ENCODE assay signal across 15 cellular contexts in the genomic region with DNA sequence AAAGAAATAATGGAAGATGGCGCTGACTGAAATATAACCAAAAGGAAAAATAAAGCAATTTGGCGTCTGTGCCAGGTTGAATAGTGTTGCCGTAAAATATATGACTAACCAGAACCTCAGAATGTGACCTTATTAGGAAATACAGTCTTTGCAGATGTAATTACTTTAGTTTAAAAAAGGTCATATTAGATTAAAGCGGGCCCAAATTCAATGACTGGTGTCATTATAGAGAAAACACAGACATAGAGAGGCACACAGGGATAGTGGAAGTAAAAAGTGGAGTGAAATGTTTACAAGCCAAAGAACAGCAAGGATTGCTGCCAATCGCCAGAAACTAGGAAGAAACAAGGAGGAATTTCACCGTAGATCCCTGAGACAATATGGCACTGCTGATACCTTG.
DNase-seq lines count a peak whose midpoint lies in the region; ATAC-seq and TF ChIP-seq lines count a peak whose summit lies in the region.
"Had no signal": no experiment of that assay in that cellular context is flagged by ENCODE, and none has a peak within 500 bp of the region (broad histone marks: within the 10 kb centered on the region; RNA-seq: fewer than 3 reads in every experiment).

No MANE protein-coding gene starts in this region.

- CTCF ChIA-PET in SK-N-SH (lab: Yijun Ruan, JAX): no interaction called here

- peak overlapping the region in 1 of 2 experiments; percentile 95; a peak in 2 of 4 replicates for H3K27ac ChIP-seq in SK-N-SH (ENCODE audit: low read depth in 2 of 2, low read length in 1 of 2)
- H3K27ac ChIP-seq: BLaER1 treated with 17β-estradiol and CSF1 and Interleukin-3, amounts not matched to agents 10 nM and 100 nM; C4-2B had no signal

- no peaks in the 10 kb centered on the region for H3K79me2 ChIP-seq in SK-N-SH (ENCODE audit: insufficient read depth)

- no peaks in the 10 kb centered on the region for H3K27me3 ChIP-seq in SK-N-SH (ENCODE audit: insufficient read depth)
- H3K27me3 ChIP-seq: BLaER1 treated with 17β-estradiol and CSF1 and Interleukin-3, amounts not matched to agents 10 nM and 100 nM had no signal

- no peak overlapping the region for H2AFZ ChIP-seq in SK-N-SH (ENCODE audit: low read depth)

- peak; percentile 15 for DNase-seq in RPMI7951 (ENCODE audit: low read depth)
- peak; percentile 38 for DNase-seq in SK-N-SH
- no peak for DNase-seq in activated CD4-positive, alpha-beta T cell treated with anti-CD3 and anti-CD28 coated beads for 1 hour
- DNase-seq in GOT3 (lab: John Stamatoyannopoulos, UW): no peak
- DNase-seq: 8988T; ACHN; Caco-2; Calu3; CD4-positive, alpha-beta T cell; CD8-positive, alpha-beta T cell; DMS79 treated with DMSO at 0.1 percent for 48 hours; GF-D8 had no signal

- no peak for TF ChIP-seq CTCF in SK-N-SH (IDR thresholded peaks at IDR 0.05)

- peak in 1 of 2 experiments; percentile 96; a peak in 2 of 4 replicates for TF ChIP-seq EP300 in SK-N-SH (IDR thresholded peaks at IDR 0.05; ENCODE audit: borderline replicate concordance in 1 of 2, low read depth in 1 of 2, low read length in 1 of 2)

- peak; percentile 36 for TF ChIP-seq RAD21 in SK-N-SH (IDR thresholded peaks at IDR 0.05; ENCODE audit: low read length)

- no peak overlapping the region for H3K4me2 ChIP-seq in SK-N-SH
- H3K4me2 ChIP-seq: BLaER1 treated with 17β-estradiol and CSF1 and Interleukin-3, amounts not matched to agents 10 nM and 100 nM had no signal

- H3K9me2 ChIP-seq in SK-N-SH: no peaks in the 10 kb centered on the region

- POLR2A ChIA-PET in SK-N-SH (lab: Yijun Ruan, JAX): no interaction called here

- H3K9ac ChIP-seq in SK-N-SH: no peak overlapping the region
- H3K9ac ChIP-seq: BLaER1 treated with 17β-estradiol and CSF1 and Interleukin-3, amounts not matched to agents 10 nM and 100 nM had no signal

- no peak for ATAC-seq in GM19463 (IDR thresholded peaks at IDR 0.05; ENCODE audit: unreplicated experiment)
- ATAC-seq: CD8-positive, alpha-beta T cell had no signal

- no peaks in the 10 kb centered on the region for H4K20me1 ChIP-seq in SK-N-SH (ENCODE audit: insufficient read depth)
- H4K20me1 ChIP-seq: BLaER1 treated with 17β-estradiol and CSF1 and Interleukin-3, amounts not matched to agents 10 nM and 100 nM had no signal

- H3K4me1 ChIP-seq in SK-N-SH (ENCODE audit: control insufficient read depth in 1 of 2, insufficient read depth in 2 of 2, low read depth in 1 of 2, low read length in 1 of 2): peaks cover 0 to 11% of the 10 kb centered on the region in 2 experiments; a peak in 2 of 4 replicates
- H3K4me1 ChIP-seq: BLaER1 treated with 17β-estradiol and CSF1 and Interleukin-3, amounts not matched to agents 10 nM and 100 nM; Caco-2 had no signal

- WGBS in SK-N-SH (ENCODE audit: low lambda C conversion rate): 8% methylated on average over 6 of the region's 6 CpGs

- no peaks in the 10 kb centered on the region for H3K9me3 ChIP-seq in SK-N-SH
- H3K9me3 ChIP-seq: BLaER1 treated with 17β-estradiol and CSF1 and Interleukin-3, amounts not matched to agents 10 nM and 100 nM; Caco-2 had no signal

- H3F3A ChIP-seq in SK-N-SH (replicated peaks; ENCODE audit: insufficient read depth): no peaks in the 10 kb centered on the region

- no peaks in the 10 kb centered on the region for H3K36me3 ChIP-seq in SK-N-SH (replicated peaks in 1 of 2; ENCODE audit: control insufficient read depth in 1 of 2, insufficient read depth in 2 of 2, low read length in 1 of 2)
- H3K36me3 ChIP-seq: BLaER1 treated with 17β-estradiol and CSF1 and Interleukin-3, amounts not matched to agents 10 nM and 100 nM had no signal

- H3K4me3 ChIP-seq in SK-N-SH (ENCODE audit: low read depth in 2 of 2, low read length in 1 of 2): no peak overlapping the region; a peak in 1 of 4 replicates
- H3K4me3 ChIP-seq: BLaER1 treated with 17β-estradiol and CSF1 and Interleukin-3, amounts not matched to agents 10 nM and 100 nM had no signal

TF ChIP-seq in SK-N-SH, 30 proteins besides CTCF, POLR2A, EP300 and RAD21:
- TF ChIP-seq FOSL2 (IDR thresholded peaks at IDR 0.05; ENCODE audit: borderline replicate concordance, low read depth) (no peak), MXI1 (IDR thresholded peaks at IDR 0.05; ENCODE audit: low read depth, low read length) (peak; percentile 47; the same call in 1 of the 2 replicates), SIN3A (IDR thresholded peaks at IDR 0.05; ENCODE audit: borderline replicate concordance, low read depth, low read length) (no peak), CHD2 (IDR thresholded peaks at IDR 0.05; ENCODE audit: low read length, partially characterized antibody) (no peak), YY1 (IDR thresholded peaks at IDR 0.05; ENCODE audit: low read depth) (no peak), EZH2phosphoT487 (IDR thresholded peaks at IDR 0.05; ENCODE audit: borderline replicate concordance, low read depth) (no peak), RXRA (IDR thresholded peaks at IDR 0.05; ENCODE audit: borderline replicate concordance, low read depth) (no peak), JUND (IDR thresholded peaks at IDR 0.05) (no peak), NFIC (IDR thresholded peaks at IDR 0.05; ENCODE audit: borderline replicate concordance) (no peak), SMC3 (IDR thresholded peaks at IDR 0.05; ENCODE audit: low read depth, low read length) (no peak), GATA2 (CRISPR knock-in tag; IDR thresholded peaks at IDR 0.05) (peak; percentile 65), TCF12 (IDR thresholded peaks at IDR 0.05) (peak; percentile 9; the same call in 1 of the 2 replicates), RCOR1 (IDR thresholded peaks at IDR 0.05; ENCODE audit: low read length) (peak; percentile 70; the same call in 1 of the 2 replicates), FOXJ3 (CRISPR knock-in tag; IDR thresholded peaks at IDR 0.05) (peak; percentile 74), RFX5 (IDR thresholded peaks at IDR 0.05; ENCODE audit: low read length) (peak; percentile 37; the same call in 1 of the 2 replicates), ELF1 (IDR thresholded peaks at IDR 0.05) (no peak)
- TF ChIP-seq, protein P1, sequence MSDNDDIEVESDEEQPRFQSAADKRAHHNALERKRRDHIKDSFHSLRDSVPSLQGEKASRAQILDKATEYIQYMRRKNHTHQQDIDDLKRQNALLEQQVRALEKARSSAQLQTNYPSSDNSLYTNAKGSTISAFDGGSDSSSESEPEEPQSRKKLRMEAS (IDR thresholded peaks at IDR 0.05; ENCODE audit: low read depth): no peak
- TF ChIP-seq, protein P2, sequence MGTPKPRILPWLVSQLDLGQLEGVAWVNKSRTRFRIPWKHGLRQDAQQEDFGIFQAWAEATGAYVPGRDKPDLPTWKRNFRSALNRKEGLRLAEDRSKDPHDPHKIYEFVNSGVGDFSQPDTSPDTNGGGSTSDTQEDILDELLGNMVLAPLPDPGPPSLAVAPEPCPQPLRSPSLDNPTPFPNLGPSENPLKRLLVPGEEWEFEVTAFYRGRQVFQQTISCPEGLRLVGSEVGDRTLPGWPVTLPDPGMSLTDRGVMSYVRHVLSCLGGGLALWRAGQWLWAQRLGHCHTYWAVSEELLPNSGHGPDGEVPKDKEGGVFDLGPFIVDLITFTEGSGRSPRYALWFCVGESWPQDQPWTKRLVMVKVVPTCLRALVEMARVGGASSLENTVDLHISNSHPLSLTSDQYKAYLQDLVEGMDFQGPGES (IDR thresholded peaks at IDR 0.05; ENCODE audit: low read depth, low read length): no peak
- TF ChIP-seq, protein P3, sequence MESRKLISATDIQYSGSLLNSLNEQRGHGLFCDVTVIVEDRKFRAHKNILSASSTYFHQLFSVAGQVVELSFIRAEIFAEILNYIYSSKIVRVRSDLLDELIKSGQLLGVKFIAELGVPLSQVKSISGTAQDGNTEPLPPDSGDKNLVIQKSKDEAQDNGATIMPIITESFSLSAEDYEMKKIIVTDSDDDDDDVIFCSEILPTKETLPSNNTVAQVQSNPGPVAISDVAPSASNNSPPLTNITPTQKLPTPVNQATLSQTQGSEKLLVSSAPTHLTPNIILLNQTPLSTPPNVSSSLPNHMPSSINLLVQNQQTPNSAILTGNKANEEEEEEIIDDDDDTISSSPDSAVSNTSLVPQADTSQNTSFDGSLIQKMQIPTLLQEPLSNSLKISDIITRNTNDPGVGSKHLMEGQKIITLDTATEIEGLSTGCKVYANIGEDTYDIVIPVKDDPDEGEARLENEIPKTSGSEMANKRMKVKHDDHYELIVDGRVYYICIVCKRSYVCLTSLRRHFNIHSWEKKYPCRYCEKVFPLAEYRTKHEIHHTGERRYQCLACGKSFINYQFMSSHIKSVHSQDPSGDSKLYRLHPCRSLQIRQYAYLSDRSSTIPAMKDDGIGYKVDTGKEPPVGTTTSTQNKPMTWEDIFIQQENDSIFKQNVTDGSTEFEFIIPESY (IDR thresholded peaks at IDR 0.05; ENCODE audit: borderline replicate concordance, low read depth): no peak
- TF ChIP-seq, protein P4, sequence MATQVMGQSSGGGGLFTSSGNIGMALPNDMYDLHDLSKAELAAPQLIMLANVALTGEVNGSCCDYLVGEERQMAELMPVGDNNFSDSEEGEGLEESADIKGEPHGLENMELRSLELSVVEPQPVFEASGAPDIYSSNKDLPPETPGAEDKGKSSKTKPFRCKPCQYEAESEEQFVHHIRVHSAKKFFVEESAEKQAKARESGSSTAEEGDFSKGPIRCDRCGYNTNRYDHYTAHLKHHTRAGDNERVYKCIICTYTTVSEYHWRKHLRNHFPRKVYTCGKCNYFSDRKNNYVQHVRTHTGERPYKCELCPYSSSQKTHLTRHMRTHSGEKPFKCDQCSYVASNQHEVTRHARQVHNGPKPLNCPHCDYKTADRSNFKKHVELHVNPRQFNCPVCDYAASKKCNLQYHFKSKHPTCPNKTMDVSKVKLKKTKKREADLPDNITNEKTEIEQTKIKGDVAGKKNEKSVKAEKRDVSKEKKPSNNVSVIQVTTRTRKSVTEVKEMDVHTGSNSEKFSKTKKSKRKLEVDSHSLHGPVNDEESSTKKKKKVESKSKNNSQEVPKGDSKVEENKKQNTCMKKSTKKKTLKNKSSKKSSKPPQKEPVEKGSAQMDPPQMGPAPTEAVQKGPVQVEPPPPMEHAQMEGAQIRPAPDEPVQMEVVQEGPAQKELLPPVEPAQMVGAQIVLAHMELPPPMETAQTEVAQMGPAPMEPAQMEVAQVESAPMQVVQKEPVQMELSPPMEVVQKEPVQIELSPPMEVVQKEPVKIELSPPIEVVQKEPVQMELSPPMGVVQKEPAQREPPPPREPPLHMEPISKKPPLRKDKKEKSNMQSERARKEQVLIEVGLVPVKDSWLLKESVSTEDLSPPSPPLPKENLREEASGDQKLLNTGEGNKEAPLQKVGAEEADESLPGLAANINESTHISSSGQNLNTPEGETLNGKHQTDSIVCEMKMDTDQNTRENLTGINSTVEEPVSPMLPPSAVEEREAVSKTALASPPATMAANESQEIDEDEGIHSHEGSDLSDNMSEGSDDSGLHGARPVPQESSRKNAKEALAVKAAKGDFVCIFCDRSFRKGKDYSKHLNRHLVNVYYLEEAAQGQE (IDR thresholded peaks at IDR 0.05; ENCODE audit: low read depth, low read length): no peak

Comparison
In these comparisons a context has a peak if more than half of its experiments do, and no peak if none do; other contexts are left out.
1. DNase-seq: peak in RPMI7951 (single experiment) and SK-N-SH (single experiment); none in activated CD4-positive, alpha-beta T cell treated with anti-CD3 and anti-CD28 coated beads for 1 hour (single experiment) and GOT3 (single experiment).